Comparison of ENCODE assay signal across 19 cellular contexts in the genomic region with DNA sequence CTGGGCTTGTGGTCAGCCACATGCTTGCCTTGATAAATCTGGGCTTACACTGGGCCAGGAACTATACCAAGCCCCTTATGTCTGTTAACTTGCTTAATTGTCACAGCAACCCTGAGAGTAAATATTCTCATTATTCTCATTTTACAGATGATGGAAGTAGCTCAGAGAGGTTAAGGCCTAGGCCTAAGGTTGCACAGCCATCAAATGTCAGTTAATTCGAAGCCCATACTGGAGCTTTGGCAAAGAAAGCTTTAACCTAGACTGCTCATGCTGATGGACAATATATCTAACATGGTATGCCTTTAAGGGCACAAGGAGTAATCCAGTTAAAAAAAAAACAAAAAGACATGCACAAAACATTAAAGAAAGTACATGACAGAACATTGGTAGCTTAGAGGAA.
DNase-seq lines count a peak whose midpoint lies in the region; ATAC-seq, FAIRE-seq and TF ChIP-seq lines count a peak whose summit lies in the region.
"Had no signal": no experiment of that assay in that cellular context is flagged by ENCODE, and none has a peak within 500 bp of the region (broad histone marks: within the 10 kb centered on the region; RNA-seq: fewer than 3 reads in every experiment).

No MANE protein-coding gene starts in this region.

- intact Hi-C loops in cardiac septum (cut with DNase I) (no loop called here), GM12878 (cut with micrococcal nuclease; ENCODE audit: unreplicated experiment) (no loop called here), tibial artery (cut with DNase I; ENCODE audit: low total_unique reads) (no loop called here)

- BruUV-seq in GM12878 (replicated peaks; lab: Mats Ljungman, UMichigan), result no TSS peak

- WGBS in GM12878 (ENCODE audit: insufficient coverage, insufficient replicate concordance, low lambda C conversion rate, missing lambda C conversion rate), result 0% methylated on average over 1 of the region's 1 CpG

- SMC1A ChIA-PET in GM12878 (lab: Charles Lee; ENCODE audit: uncharacterized antibody, unreplicated experiment), result interaction anchor here (0.6 to 4.1 kb wide), 7 partner anchors 10 to 1147 kb away, joined by 3 to 15 read pairs (median 3); no protein-coding TSS in a partner anchor

- H2AFZ ChIP-seq in GM12878 (ENCODE audit: control insufficient read depth, low read depth, low read length), result no peak overlapping the region
- H2AFZ ChIP-seq: GM23248 had no signal

- ATAC-seq in GM12878, result no peak

- H3K4me2 ChIP-seq in GM12878 (ENCODE audit: control insufficient read depth, insufficient read depth), result no peak overlapping the region

- H3K36me3 ChIP-seq in right atrium auricular region, result no peaks in the 10 kb centered on the region
- no peaks in the 10 kb centered on the region for H3K36me3 ChIP-seq in HEK293 (ENCODE audit: control insufficient read depth in 2 of 2, insufficient read depth in 1 of 2, low read length in 2 of 2)
- H3K36me3 ChIP-seq in GM12878 (ENCODE audit: control insufficient read depth in 2 of 2, insufficient read depth in 2 of 2, low read length in 1 of 2), result no peaks in the 10 kb centered on the region
- peaks cover 0 to 5% (median 0%) of the 10 kb centered on the region in 3 donors for H3K36me3 ChIP-seq in tibial artery

- RAD21 ChIA-PET in GM12878 (lab: Charles Lee; ENCODE audit: unreplicated experiment), result no interaction called here

- TF ChIP-seq POLR2A in GM12878 (IDR thresholded peaks at IDR 0.05; ENCODE audit: low read depth, low read length), result no peak

- TF ChIP-seq EP300 in GM12878 (IDR thresholded peaks at IDR 0.05; ENCODE audit: borderline replicate concordance in 1 of 2, control insufficient read depth in 1 of 2, low read depth in 2 of 2, low read length in 2 of 2), result no peak

- H3K9me3 ChIP-seq in right atrium auricular region (no peaks in the 10 kb centered on the region), HEK293 (ENCODE audit: control insufficient read depth, insufficient read depth, low read depth, low read length) (no peaks in the 10 kb centered on the region), GM12878 (replicated peaks; ENCODE audit: control insufficient read depth, insufficient read depth, low read length) (no peaks in the 10 kb centered on the region), tibial artery (no peaks in the 10 kb centered on the region)

- H3K4me3 ChIP-seq in right atrium auricular region (no peak overlapping the region), HEK293 (ENCODE audit: low read depth, low read length) (no peak overlapping the region), GM12878 (no peak overlapping the region), tibial artery (no peak overlapping the region)
- H3K4me3 ChIP-seq: GM23248 had no signal

- POLR2A ChIA-PET in HEK293 (lab: Yijun Ruan, JAX) (no interaction called here), GM12878 (lab: Charles Lee) (interaction anchor here (0.6 to 1.3 kb wide), 4 partner anchors 17 to 704 kb away, joined by 3 to 4 read pairs (median 4); no protein-coding TSS in a partner anchor)

- peaks cover 0 to 50% of the 10 kb centered on the region in 2 donors for H3K4me1 ChIP-seq in right atrium auricular region
- H3K4me1 ChIP-seq in HEK293 (ENCODE audit: control insufficient read depth, insufficient read depth, low read length), result no peaks in the 10 kb centered on the region
- H3K4me1 ChIP-seq in GM12878 (ENCODE audit: control insufficient read depth, insufficient read depth, low read length), result no peaks in the 10 kb centered on the region
- H3K4me1 ChIP-seq in tibial artery, result peaks cover 0 to 99% (median 36%) of the 10 kb centered on the region in 4 donors

- no peaks in the 10 kb centered on the region for H4K20me1 ChIP-seq in GM12878 (ENCODE audit: control insufficient read depth, insufficient read depth)

- DNase-seq in right atrium auricular region (ENCODE audit: low spot score), result no peak
- DNase-seq in cardiac septum (ENCODE audit: low spot score), result no peak
- DNase-seq in GM12878 (ENCODE audit: low read depth, low spot score), result no peak
- no peak for DNase-seq in tibial artery
- DNase-seq in activated CD4-positive, alpha-beta T cell treated with anti-CD3 and anti-CD28 coated beads for 1 hour, result no peak
- DNase-seq: C1 segment of cervical spinal cord; Calu3; CD4-positive, alpha-beta memory T cell; COR-L47; DMS53; DMS79 treated with DMSO at 0.1 percent for 48 hours; GF-D8; GM23248; H7; HCEC 1CT had no signal

- H3K79me2 ChIP-seq in GM12878 (ENCODE audit: control insufficient read depth, insufficient read depth, low read length), result no peaks in the 10 kb centered on the region

- H3K27me3 ChIP-seq in right atrium auricular region, result no peaks in the 10 kb centered on the region
- H3K27me3 ChIP-seq in GM12878 (replicated peaks in 1 of 2; ENCODE audit: control insufficient read depth in 2 of 2, insufficient read depth in 2 of 2, low read length in 1 of 2), result no peaks in the 10 kb centered on the region
- no peaks in the 10 kb centered on the region for H3K27me3 ChIP-seq in tibial artery

- H3K27ac ChIP-seq in right atrium auricular region (peak overlapping the region; percentile 21 to 52), HEK293 (ENCODE audit: extremely low read depth, low read depth, low read length) (no peak overlapping the region), GM12878 (ENCODE audit: control insufficient read depth, insufficient read depth) (no peak overlapping the region), tibial artery (peak overlapping the region; percentile 41 to 84)
- H3K27ac ChIP-seq: GM23248 had no signal

- no peak overlapping the region for H3K9ac ChIP-seq in GM12878 (ENCODE audit: control insufficient read depth, insufficient read depth, low read length)
- H3K9ac ChIP-seq: GM23248 had no signal

- TF ChIP-seq CTCF in right atrium auricular region (IDR thresholded peaks at IDR 0.05) (no peak), HEK293 (tag by site-specific recombination; IDR thresholded peaks at IDR 0.05) (no peak), GM12878 (IDR thresholded peaks at IDR 0.05 in 2 of 3, conservative IDR thresholded peaks at IDR 0.05 in 1 of 3; ENCODE audit: control insufficient read depth in 2 of 3, extremely low read depth in 1 of 3, insufficient read depth in 1 of 3, low read depth in 3 of 3, low read length in 3 of 3) (no peak), tibial artery (IDR thresholded peaks at IDR 0.05) (no peak)

- no peak for FAIRE-seq in GM12878 (lab: Jason Lieb, UNC)
- FAIRE-seq: GM12892, GM19239, H1 had no signal

- no peak for TF ChIP-seq RAD21 in GM12878 (IDR thresholded peaks at IDR 0.05; ENCODE audit: insufficient read depth, low read depth, low read length)

- CTCF ChIA-PET in HEK293 (lab: Yijun Ruan, JAX) (interaction anchor here (0.6 kb wide), 1 partner anchor 115 kb away, joined by 3 read pairs; no protein-coding TSS in a partner anchor), GM12878 (lab: Yijun Ruan, JAX) (interaction anchor here (1.2 kb wide), 1 partner anchor 34 kb away, joined by 6 read pairs; no protein-coding TSS in a partner anchor)

- in situ Hi-C loops in GM12878 (cut with MboI), result no loop called here

TF ChIP-seq in HEK293, 187 proteins besides CTCF, POLR2A, EP300 and RAD21:
- TF ChIP-seq ZNF777 (tag by site-specific recombination; IDR thresholded peaks at IDR 0.05; ENCODE audit: borderline replicate concordance), result no peak
- no peak for TF ChIP-seq ZNF791 (tag by site-specific recombination; IDR thresholded peaks at IDR 0.05)
- TF ChIP-seq ZNF169 (tag by site-specific recombination; IDR thresholded peaks at IDR 0.05), result no peak
- peak; percentile 63; the same call in 1 of the 2 replicates for TF ChIP-seq ZNF768 (tag by site-specific recombination; IDR thresholded peaks at IDR 0.05)
- TF ChIP-seq OVOL3 (tag by site-specific recombination; IDR thresholded peaks at IDR 0.05), result no peak

TF ChIP-seq in GM12878, 131 proteins besides CTCF, POLR2A, EP300 and RAD21 (continues in another document):
- TF ChIP-seq SIN3A (IDR thresholded peaks at IDR 0.05; ENCODE audit: low read depth, low read length) (no peak), PAX5 (IDR thresholded peaks at IDR 0.05; ENCODE audit: borderline replicate concordance, low read depth, low read length) (no peak), IRF4 (IDR thresholded peaks at IDR 0.05; ENCODE audit: low read depth, low read length) (no peak), CHD2 (IDR thresholded peaks at IDR 0.05; ENCODE audit: borderline replicate concordance, low read depth, low read length) (no peak), POLR2AphosphoS2 (IDR thresholded peaks at IDR 0.05; ENCODE audit: low read depth, low read length) (no peak), ZBTB4 (CRISPR knock-in tag; IDR thresholded peaks at IDR 0.05) (no peak), HSF1 (IDR thresholded peaks at IDR 0.05; ENCODE audit: low read depth, low read length) (no peak)

Comparison
In these comparisons a context has a peak if more than half of its experiments do, and no peak if none do; other contexts are left out.
1. H3K27ac ChIP-seq: peak in right atrium auricular region (2 of 2) and tibial artery (2 of 2); none in HEK293 (single experiment) and GM12878 (single experiment).